Comparison of ENCODE assay signal across 10 cellular contexts in the genomic region with DNA sequence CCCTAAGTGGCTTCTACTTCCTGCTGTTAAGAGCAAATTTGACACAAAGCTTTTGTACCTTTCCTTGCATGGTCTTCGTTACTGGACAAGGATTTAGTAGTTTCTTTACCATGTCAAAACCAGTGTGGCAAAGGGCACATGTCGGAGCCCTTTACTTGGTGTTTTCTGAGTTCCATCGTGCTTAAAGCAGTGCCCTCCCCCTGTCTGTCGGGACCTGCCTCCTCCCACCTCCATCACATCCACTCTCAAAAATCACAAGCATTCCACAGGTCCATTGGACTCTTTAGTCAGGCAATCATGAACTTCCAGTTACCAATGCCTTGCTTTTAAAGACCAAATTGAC. TPM values are rescaled to one million over a fixed set of nuclear protein-coding genes. Genes with fewer than 3 reads are reported as not detected.
DNase-seq lines count a peak whose midpoint lies in the region; ATAC-seq, FAIRE-seq and TF ChIP-seq lines count a peak whose summit lies in the region.
"Had no signal": no experiment of that assay in that cellular context is flagged by ENCODE, and none has a peak within 500 bp of the region (broad histone marks: within the 10 kb centered on the region; RNA-seq: fewer than 3 reads in every experiment).

No MANE protein-coding gene starts in this region.

- intact Hi-C loops in transverse colon (cut with DNase I; ENCODE audit: low total_unique reads): no loop called here

- no peak overlapping the region for H3K9ac ChIP-seq in endodermal cell (ENCODE audit: extremely low read depth, low read length, poor library complexity, severe bottlenecking)

- no peak for FAIRE-seq in RCC 7860 (lab: Jason Lieb, UNC)
- FAIRE-seq: endometrium had no signal

- H3K9me3 ChIP-seq in endodermal cell (ENCODE audit: control insufficient read depth, low read length) (peaks cover 17% of the 10 kb centered on the region), transverse colon (no peaks in the 10 kb centered on the region)

- H3K36me3 ChIP-seq in endodermal cell (ENCODE audit: control insufficient read depth, insufficient read depth, low read length) (peaks cover 48% of the 10 kb centered on the region), transverse colon (no peaks in the 10 kb centered on the region)

- no peaks in the 10 kb centered on the region for H3K9me3 Mint-ChIP-seq in activated T-cell treated with anti-CD3 and anti-CD28 coated beads, Interleukin-2, amount 50 U/mL, for 24 hours
- H3K9me3 Mint-ChIP-seq in endodermal cell: peaks cover 14% of the 10 kb centered on the region

- H3K4me1 Mint-ChIP-seq in activated T-cell treated with anti-CD3 and anti-CD28 coated beads, Interleukin-2, amount 50 U/mL, for 24 hours (ENCODE audit: low read depth): peaks cover 59% of the 10 kb centered on the region
- H3K4me1 Mint-ChIP-seq in endodermal cell: peaks cover 37% of the 10 kb centered on the region

- no peak for TF ChIP-seq EP300 in transverse colon (IDR thresholded peaks at IDR 0.05; ENCODE audit: low read depth)

- peak overlapping the region; percentile 83 for H3K4me3 Mint-ChIP-seq in activated T-cell treated with anti-CD3 and anti-CD28 coated beads, Interleukin-2, amount 50 U/mL, for 24 hours
- no peak overlapping the region for H3K4me3 Mint-ChIP-seq in endodermal cell

- H3K4me3 ChIP-seq in endodermal cell (ENCODE audit: low read length) (peak overlapping the region; percentile 86), transverse colon (no peak overlapping the region)

- in situ Hi-C loops in transverse colon (cut with MboI; ENCODE audit: low pct_ligation_motif_present in 1 of 4, low pct_unique_long_range_greater_than_20kb in 1 of 4, low sequenced_read_pairs in 3 of 4): no loop called here

- no peaks in the 10 kb centered on the region for H3K27me3 Mint-ChIP-seq in activated T-cell treated with anti-CD3 and anti-CD28 coated beads, Interleukin-2, amount 50 U/mL, for 24 hours
- no peaks in the 10 kb centered on the region for H3K27me3 Mint-ChIP-seq in endodermal cell (ENCODE audit: insufficient read depth)

- H3K4me1 ChIP-seq in endodermal cell (ENCODE audit: control insufficient read depth, insufficient read depth, low read length) (no peaks in the 10 kb centered on the region), transverse colon (peaks cover 0 to 25% (median 6%) of the 10 kb centered on the region in 4 donors)

- TF ChIP-seq CTCF in endodermal cell (conservative IDR thresholded peaks at IDR 0.05) (no peak), transverse colon (IDR thresholded peaks at IDR 0.05) (no peak)

- ATAC-seq in HG03196 (IDR thresholded peaks at IDR 0.05; ENCODE audit: unreplicated experiment): peak; percentile 37

- H3K27me3 ChIP-seq in endodermal cell (ENCODE audit: control insufficient read depth, insufficient read depth, low read length, poor library complexity, severe bottlenecking): no peaks in the 10 kb centered on the region
- no peaks in the 10 kb centered on the region for H3K27me3 ChIP-seq in transverse colon

- peak overlapping the region; percentile 82 for H3K27ac Mint-ChIP-seq in activated T-cell treated with anti-CD3 and anti-CD28 coated beads, Interleukin-2, amount 50 U/mL, for 24 hours
- H3K27ac Mint-ChIP-seq in endodermal cell: no peak overlapping the region

- H3K36me3 Mint-ChIP-seq in activated T-cell treated with anti-CD3 and anti-CD28 coated beads, Interleukin-2, amount 50 U/mL, for 24 hours (ENCODE audit: low read depth): peaks cover 11% of the 10 kb centered on the region
- H3K36me3 Mint-ChIP-seq in endodermal cell (ENCODE audit: low read depth): peaks cover 51% of the 10 kb centered on the region

- 78 to 88% methylated on average over 4 of the region's 4 CpGs for WGBS in endodermal cell (ENCODE audit: insufficient coverage in 1 of 2, insufficient read length in 1 of 2), 2 experiments
- WGBS in transverse colon (ENCODE audit: low coverage in 1 of 2), 2 donors: 38% methylated on average over 4 of the region's 4 CpGs; no CpG with 5 or more reads in 1 of the 2 donors

- no peak for TF ChIP-seq POLR2A in transverse colon (IDR thresholded peaks at IDR 0.05)

- DNase-seq in activated T-cell treated with anti-CD3 and anti-CD28 coated beads, Interleukin-2, amount 50 U/mL, for 24 hours: no peak
- no peak for DNase-seq in activated T-cell treated with anti-CD3 and anti-CD28 coated beads, Interleukin-2, amount 50 U/mL, for 1 hour
- DNase-seq in endodermal cell (no peak), transverse colon (no peak), RCC 7860 (ENCODE audit: low spot score) (no peak), Ammon's horn (ENCODE audit: low spot score) (no peak), DMS53 treated with DMSO at 0.1 percent for 48 hours (lab: John Stamatoyannopoulos, UW; ENCODE audit: unreplicated experiment) (no peak)
- DNase-seq: stimulated activated CD4-positive, alpha-beta T cell treated with anti-CD3 and anti-CD28 coated beads, Interleukin-4, amount 100 ng/mL, for 1 hour had no signal

- no peak overlapping the region for H3K27ac ChIP-seq in endodermal cell (ENCODE audit: low read depth, low read length)
- H3K27ac ChIP-seq in transverse colon: peak overlapping the region in 3 of 4 donors; percentile 5 to 50 (median 37)

RNA-seq across cellular contexts. Expression of gene CCDC141, which starts 0.8 kb away (rescaled TPM):
- total RNA-seq in endodermal cell (100 to 1,000 TPM; 118 to 142 TPM), transverse colon (1 to 10 TPM in 3 of 4 donors, under 1 TPM in 1; 0.40 to 8.6 (median 2.4) TPM)
- polyA plus RNA-seq in endodermal cell (2013, experiment 1 of 2): 5.3 TPM
- polyA plus RNA-seq in endodermal cell (2013, experiment 2 of 2): 7.2 TPM

Comparison
In these comparisons a context has a peak if more than half of its experiments do, and no peak if none do; other contexts are left out.
1. RNA of gene CCDC141, which starts 0.8 kb away (total RNA-seq): 118 to 142 TPM in endodermal cell; 0.40 to 8.6 TPM in transverse colon; every median in the first group is over 10 times any median in the second.